In the genomic region with DNA sequence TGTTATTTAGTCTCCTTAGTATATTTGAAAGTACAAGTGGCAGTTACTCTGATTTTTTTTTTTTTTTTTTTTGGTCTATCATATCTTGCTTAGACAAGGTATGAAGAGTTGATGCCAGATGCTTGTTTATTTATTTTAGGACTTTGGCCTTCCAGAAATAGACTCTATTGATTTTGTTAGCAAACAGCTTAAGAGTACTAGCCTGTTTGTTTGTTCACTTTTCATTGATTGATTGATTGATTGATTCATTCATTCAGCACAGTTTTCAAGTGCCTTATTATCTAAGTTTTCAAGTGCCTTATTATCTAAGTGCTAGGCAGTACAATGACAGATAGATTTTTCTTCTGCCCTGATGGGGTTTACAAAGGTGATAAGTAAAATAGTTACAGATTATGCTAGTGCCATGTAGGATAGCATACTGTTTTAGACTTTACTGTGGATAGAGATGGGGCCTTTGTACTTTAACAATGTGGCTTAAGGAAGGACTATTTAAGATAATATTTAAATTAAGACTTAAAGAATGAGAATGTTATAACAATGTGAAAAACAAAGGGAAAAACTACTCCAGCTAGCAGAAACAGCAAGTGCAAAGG, we compare ENCODE assay signal across 1 cellular context.
TF ChIP-seq lines count a peak whose summit lies in the region.

No MANE protein-coding gene starts in this region.

TF ChIP-seq in liver, 16 proteins besides CTCF, POLR2A, EP300 and RAD21 (continued from another document):
- TF ChIP-seq GABPA (IDR thresholded peaks at IDR 0.05 in 1 of 2, conservative IDR thresholded peaks at IDR 0.05 in 1 of 2): no peak
- TF ChIP-seq EGR1 (IDR thresholded peaks at IDR 0.05; ENCODE audit: low read depth in 2 of 2): no peak
- TF ChIP-seq RXRA (IDR thresholded peaks at IDR 0.05): peak; percentile 32 to 60
- peak; percentile 49 for TF ChIP-seq FOXA1 (IDR thresholded peaks at IDR 0.05)
